1 cellular context compared by ENCODE assay signal in genomic region chrX:131987252-131987651, GRCh38.
TF ChIP-seq lines count a peak whose summit lies in the region.

No MANE protein-coding gene starts in this region.

TF ChIP-seq in GM12878, 131 proteins besides CTCF, POLR2A, EP300 and RAD21 (continued from another document):
- TF ChIP-seq MTA2 (IDR thresholded peaks at IDR 0.05; ENCODE audit: low read depth) (peak; percentile 87), ZNF24 (IDR thresholded peaks at IDR 0.05) (peak; percentile 59; the same call in 1 of the 2 replicates), SMC3 (IDR thresholded peaks at IDR 0.05; ENCODE audit: borderline replicate concordance, low read length) (no peak), CHD4 (IDR thresholded peaks at IDR 0.05) (no peak), IRF4 (IDR thresholded peaks at IDR 0.05; ENCODE audit: low read depth, low read length) (0 out of 2 replicates have a peak, but pooled peaks have one; percentile 55), BMI1 (IDR thresholded peaks at IDR 0.05; ENCODE audit: borderline replicate concordance) (peak; percentile 31; the same call in 1 of the 2 replicates), DPF2 (IDR thresholded peaks at IDR 0.05) (peak; percentile 82), BACH1 (IDR thresholded peaks at IDR 0.05; ENCODE audit: borderline replicate concordance) (peak; percentile 74; the same call in 1 of the 2 replicates), PML (IDR thresholded peaks at IDR 0.05; ENCODE audit: low read length) (0 out of 2 replicates have a peak, but pooled peaks have one; percentile 55), GATAD2B (conservative IDR thresholded peaks at IDR 0.05; ENCODE audit: low read depth) (peak; percentile 38; the same call in 1 of the 2 replicates), ZNF622 (IDR thresholded peaks at IDR 0.05) (no peak), TBL1XR1 (IDR thresholded peaks at IDR 0.05; ENCODE audit: low read depth, low read length) (peak; percentile 76; the same call in 1 of the 2 replicates), PAX8 (IDR thresholded peaks at IDR 0.05) (no peak), CHD2 (IDR thresholded peaks at IDR 0.05; ENCODE audit: borderline replicate concordance, low read depth, low read length) (peak; percentile 61; the same call in 1 of the 2 replicates), GABPA (IDR thresholded peaks at IDR 0.05; ENCODE audit: low read depth) (peak; percentile 39; the same call in 1 of the 2 replicates), ELK1 (IDR thresholded peaks at IDR 0.05; ENCODE audit: low read depth, low read length) (no peak), SP1 (IDR thresholded peaks at IDR 0.05; ENCODE audit: low read depth, low read length) (peak; percentile 52), ESRRA (IDR thresholded peaks at IDR 0.05; ENCODE audit: low read length) (no peak), JUNB (IDR thresholded peaks at IDR 0.05) (peak; percentile 34), ATF7 (IDR thresholded peaks at IDR 0.05; ENCODE audit: low read depth) (peak; percentile 64; the same call in 1 of the 2 replicates), SMARCA5 (IDR thresholded peaks at IDR 0.05) (peak; percentile 79; the same call in 1 of the 2 replicates), ETV6 (conservative IDR thresholded peaks at IDR 0.05 in 1 of 2, IDR thresholded peaks at IDR 0.05 in 1 of 2; ENCODE audit: borderline replicate concordance in 1 of 2, low read depth in 1 of 2) (peak in 1 of 2 experiments; percentile 33; a peak in 1 of 4 replicates), ZZZ3 (IDR thresholded peaks at IDR 0.05; ENCODE audit: control insufficient read depth, insufficient read length, low read depth) (no peak), FOXM1 (IDR thresholded peaks at IDR 0.05; ENCODE audit: low read depth, low read length) (peak; percentile 53; the same call in 1 of the 2 replicates), RCOR1 (conservative IDR thresholded peaks at IDR 0.05; ENCODE audit: low read depth, low read length) (no peak), IKZF1 (conservative IDR thresholded peaks at IDR 0.05) (peak; percentile 52), CREM (IDR thresholded peaks at IDR 0.05; ENCODE audit: low read depth) (0 out of 2 replicates have a peak, but pooled peaks have one; percentile 18), MEF2A (IDR thresholded peaks at IDR 0.05; ENCODE audit: insufficient read depth, low read depth, low read length) (peak; percentile 33; the same call in 1 of the 2 replicates), PKNOX1 (IDR thresholded peaks at IDR 0.05) (peak; percentile 84), ZBED1 (IDR thresholded peaks at IDR 0.05; ENCODE audit: borderline replicate concordance) (0 out of 2 replicates have a peak, but pooled peaks have one; percentile 33), MEF2B (IDR thresholded peaks at IDR 0.05; ENCODE audit: partially characterized antibody, poor library complexity, severe bottlenecking) (peak; percentile 60), CBX5 (IDR thresholded peaks at IDR 0.05; ENCODE audit: low read depth) (0 out of 2 replicates have a peak, but pooled peaks have one; percentile 25), KDM1A (IDR thresholded peaks at IDR 0.05; ENCODE audit: borderline replicate concordance) (no peak), NFIC (IDR thresholded peaks at IDR 0.05; ENCODE audit: low read depth, low read length) (peak; percentile 80; the same call in 1 of the 2 replicates), BHLHE40 (IDR thresholded peaks at IDR 0.05; ENCODE audit: borderline replicate concordance in 1 of 2, low read depth in 2 of 2, low read length in 1 of 2) (peak; percentile 52; a peak in 1 of 4 replicates), RAD51 (IDR thresholded peaks at IDR 0.05) (peak; percentile 36; the same call in 1 of the 2 replicates), RELB (IDR thresholded peaks at IDR 0.05; ENCODE audit: low read depth) (peak; percentile 63; the same call in 1 of the 2 replicates)
- TF ChIP-seq, protein P1, sequence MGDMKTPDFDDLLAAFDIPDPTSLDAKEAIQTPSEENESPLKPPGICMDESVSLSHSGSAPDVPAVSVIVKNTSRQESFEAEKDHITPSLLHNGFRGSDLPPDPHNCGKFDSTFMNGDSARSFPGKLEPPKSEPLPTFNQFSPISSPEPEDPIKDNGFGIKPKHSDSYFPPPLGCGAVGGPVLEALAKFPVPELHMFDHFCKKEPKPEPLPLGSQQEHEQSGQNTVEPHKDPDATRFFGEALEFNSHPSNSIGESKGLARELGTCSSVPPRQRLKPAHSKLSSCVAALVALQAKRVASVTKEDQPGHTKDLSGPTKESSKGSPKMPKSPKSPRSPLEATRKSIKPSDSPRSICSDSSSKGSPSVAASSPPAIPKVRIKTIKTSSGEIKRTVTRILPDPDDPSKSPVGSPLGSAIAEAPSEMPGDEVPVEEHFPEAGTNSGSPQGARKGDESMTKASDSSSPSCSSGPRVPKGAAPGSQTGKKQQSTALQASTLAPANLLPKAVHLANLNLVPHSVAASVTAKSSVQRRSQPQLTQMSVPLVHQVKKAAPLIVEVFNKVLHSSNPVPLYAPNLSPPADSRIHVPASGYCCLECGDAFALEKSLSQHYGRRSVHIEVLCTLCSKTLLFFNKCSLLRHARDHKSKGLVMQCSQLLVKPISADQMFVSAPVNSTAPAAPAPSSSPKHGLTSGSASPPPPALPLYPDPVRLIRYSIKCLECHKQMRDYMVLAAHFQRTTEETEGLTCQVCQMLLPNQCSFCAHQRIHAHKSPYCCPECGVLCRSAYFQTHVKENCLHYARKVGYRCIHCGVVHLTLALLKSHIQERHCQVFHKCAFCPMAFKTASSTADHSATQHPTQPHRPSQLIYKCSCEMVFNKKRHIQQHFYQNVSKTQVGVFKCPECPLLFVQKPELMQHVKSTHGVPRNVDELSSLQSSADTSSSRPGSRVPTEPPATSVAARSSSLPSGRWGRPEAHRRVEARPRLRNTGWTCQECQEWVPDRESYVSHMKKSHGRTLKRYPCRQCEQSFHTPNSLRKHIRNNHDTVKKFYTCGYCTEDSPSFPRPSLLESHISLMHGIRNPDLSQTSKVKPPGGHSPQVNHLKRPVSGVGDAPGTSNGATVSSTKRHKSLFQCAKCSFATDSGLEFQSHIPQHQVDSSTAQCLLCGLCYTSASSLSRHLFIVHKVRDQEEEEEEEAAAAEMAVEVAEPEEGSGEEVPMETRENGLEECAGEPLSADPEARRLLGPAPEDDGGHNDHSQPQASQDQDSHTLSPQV (IDR thresholded peaks at IDR 0.05): 0 out of 2 replicates have a peak, but pooled peaks have one; percentile 32
- TF ChIP-seq, protein P2, sequence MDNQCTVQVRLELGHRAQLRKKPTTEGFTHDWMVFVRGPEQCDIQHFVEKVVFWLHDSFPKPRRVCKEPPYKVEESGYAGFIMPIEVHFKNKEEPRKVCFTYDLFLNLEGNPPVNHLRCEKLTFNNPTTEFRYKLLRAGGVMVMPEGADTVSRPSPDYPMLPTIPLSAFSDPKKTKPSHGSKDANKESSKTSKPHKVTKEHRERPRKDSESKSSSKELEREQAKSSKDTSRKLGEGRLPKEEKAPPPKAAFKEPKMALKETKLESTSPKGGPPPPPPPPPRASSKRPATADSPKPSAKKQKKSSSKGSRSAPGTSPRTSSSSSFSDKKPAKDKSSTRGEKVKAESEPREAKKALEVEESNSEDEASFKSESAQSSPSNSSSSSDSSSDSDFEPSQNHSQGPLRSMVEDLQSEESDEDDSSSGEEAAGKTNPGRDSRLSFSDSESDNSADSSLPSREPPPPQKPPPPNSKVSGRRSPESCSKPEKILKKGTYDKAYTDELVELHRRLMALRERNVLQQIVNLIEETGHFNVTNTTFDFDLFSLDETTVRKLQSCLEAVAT (IDR thresholded peaks at IDR 0.05): peak; percentile 35; the same call in 1 of the 2 replicates
- TF ChIP-seq, protein P3, sequence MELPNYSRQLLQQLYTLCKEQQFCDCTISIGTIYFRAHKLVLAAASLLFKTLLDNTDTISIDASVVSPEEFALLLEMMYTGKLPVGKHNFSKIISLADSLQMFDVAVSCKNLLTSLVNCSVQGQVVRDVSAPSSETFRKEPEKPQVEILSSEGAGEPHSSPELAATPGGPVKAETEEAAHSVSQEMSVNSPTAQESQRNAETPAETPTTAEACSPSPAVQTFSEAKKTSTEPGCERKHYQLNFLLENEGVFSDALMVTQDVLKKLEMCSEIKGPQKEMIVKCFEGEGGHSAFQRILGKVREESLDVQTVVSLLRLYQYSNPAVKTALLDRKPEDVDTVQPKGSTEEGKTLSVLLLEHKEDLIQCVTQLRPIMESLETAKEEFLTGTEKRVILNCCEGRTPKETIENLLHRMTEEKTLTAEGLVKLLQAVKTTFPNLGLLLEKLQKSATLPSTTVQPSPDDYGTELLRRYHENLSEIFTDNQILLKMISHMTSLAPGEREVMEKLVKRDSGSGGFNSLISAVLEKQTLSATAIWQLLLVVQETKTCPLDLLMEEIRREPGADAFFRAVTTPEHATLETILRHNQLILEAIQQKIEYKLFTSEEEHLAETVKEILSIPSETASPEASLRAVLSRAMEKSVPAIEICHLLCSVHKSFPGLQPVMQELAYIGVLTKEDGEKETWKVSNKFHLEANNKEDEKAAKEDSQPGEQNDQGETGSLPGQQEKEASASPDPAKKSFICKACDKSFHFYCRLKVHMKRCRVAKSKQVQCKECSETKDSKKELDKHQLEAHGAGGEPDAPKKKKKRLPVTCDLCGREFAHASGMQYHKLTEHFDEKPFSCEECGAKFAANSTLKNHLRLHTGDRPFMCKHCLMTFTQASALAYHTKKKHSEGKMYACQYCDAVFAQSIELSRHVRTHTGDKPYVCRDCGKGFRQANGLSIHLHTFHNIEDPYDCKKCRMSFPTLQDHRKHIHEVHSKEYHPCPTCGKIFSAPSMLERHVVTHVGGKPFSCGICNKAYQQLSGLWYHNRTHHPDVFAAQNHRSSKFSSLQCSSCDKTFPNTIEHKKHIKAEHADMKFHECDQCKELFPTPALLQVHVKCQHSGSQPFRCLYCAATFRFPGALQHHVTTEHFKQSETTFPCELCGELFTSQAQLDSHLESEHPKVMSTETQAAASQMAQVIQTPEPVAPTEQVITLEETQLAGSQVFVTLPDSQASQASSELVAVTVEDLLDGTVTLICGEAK (IDR thresholded peaks at IDR 0.05; ENCODE audit: borderline replicate concordance): peak; percentile 92
- TF ChIP-seq, protein P4, sequence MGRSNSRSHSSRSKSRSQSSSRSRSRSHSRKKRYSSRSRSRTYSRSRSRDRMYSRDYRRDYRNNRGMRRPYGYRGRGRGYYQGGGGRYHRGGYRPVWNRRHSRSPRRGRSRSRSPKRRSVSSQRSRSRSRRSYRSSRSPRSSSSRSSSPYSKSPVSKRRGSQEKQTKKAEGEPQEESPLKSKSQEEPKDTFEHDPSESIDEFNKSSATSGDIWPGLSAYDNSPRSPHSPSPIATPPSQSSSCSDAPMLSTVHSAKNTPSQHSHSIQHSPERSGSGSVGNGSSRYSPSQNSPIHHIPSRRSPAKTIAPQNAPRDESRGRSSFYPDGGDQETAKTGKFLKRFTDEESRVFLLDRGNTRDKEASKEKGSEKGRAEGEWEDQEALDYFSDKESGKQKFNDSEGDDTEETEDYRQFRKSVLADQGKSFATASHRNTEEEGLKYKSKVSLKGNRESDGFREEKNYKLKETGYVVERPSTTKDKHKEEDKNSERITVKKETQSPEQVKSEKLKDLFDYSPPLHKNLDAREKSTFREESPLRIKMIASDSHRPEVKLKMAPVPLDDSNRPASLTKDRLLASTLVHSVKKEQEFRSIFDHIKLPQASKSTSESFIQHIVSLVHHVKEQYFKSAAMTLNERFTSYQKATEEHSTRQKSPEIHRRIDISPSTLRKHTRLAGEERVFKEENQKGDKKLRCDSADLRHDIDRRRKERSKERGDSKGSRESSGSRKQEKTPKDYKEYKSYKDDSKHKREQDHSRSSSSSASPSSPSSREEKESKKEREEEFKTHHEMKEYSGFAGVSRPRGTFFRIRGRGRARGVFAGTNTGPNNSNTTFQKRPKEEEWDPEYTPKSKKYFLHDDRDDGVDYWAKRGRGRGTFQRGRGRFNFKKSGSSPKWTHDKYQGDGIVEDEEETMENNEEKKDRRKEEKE (IDR thresholded peaks at IDR 0.05): no peak
